Comparison of ENCODE assay signal across 14 cellular contexts in the genomic region with DNA sequence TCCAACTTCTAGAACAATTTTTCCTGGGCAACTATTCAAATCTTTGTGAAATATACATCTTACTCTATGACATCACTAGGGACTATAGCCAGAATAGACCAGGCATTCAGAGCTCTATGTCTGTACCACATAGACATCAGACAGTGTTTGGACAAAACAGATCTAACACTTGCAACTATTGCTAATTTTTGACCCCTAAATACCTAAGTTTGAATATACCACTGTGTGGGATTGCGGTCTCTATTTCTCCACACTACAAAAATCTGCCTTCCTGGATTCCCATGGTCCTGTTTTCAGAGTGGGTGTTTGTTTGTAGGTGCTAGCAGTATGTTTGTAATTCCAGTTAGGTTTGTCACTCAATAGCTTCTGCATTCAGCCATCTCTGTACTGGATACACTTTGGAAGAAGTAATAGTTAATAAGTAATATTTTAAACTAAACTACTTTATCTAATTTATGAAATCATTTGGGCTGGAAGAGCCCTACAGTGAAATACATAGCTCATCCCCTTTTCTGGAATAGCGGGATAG.
"Had no signal": no experiment of that assay in that cellular context is flagged by ENCODE, and none has a peak within 500 bp of the region (broad histone marks: within the 10 kb centered on the region; RNA-seq: fewer than 3 reads in every experiment).

No MANE protein-coding gene starts in this region.

- H3K9me3 Mint-ChIP-seq: activated T-helper 2 cell treated with anti-CD3 and anti-CD28 coated beads, Interferon-gamma antibody, Interleukin-2, Interleukin-4, amounts not matched to agents 10 μg/mL and 5 μg/mL and 100 μg/mL, durations not matched to agents 14 hours and 24 hours and 36 hours had no signal

- H3K27me3 ChIP-seq: adrenal gland, right lobe of liver, upper lobe of left lung had no signal

- H3K9me3 ChIP-seq: adrenal gland, right lobe of liver, upper lobe of left lung had no signal

- H3K27me3 Mint-ChIP-seq: natural killer cell treated with Interleukin-12 subunit alpha and Interleukin-12 subunit beta and Interleukin-15 and Interleukin-18, amount 100 ng/mL, for 72 hours had no signal

- DNase-seq: activated CD4-positive, alpha-beta T cell treated with anti-CD3 and anti-CD28 coated beads, Interleukin-2, amount 50 U/mL, for 1 hour; activated naive CD4-positive, alpha-beta T cell treated with anti-CD3 and anti-CD28 coated beads, Interleukin-2, amount 50 U/mL, for 16 hours; adrenal gland; dorsolateral prefrontal cortex; hypothalamus; left colon; nucleus accumbens; right lobe of liver; stimulated activated CD4-positive, alpha-beta T cell treated with anti-CD3 and anti-CD28 coated beads, Interleukin-12 subunit alpha, Interleukin-12 subunit beta, amount 100 ng/mL, for 4 hours; stimulated activated naive CD4-positive, alpha-beta T cell treated with Interleukin-2 at 50 U/mL for 16 hours; T-helper 2 cell; upper lobe of left lung had no signal

- H3K36me3 ChIP-seq: adrenal gland, right lobe of liver, upper lobe of left lung had no signal

- H3K27ac ChIP-seq: adrenal gland, dorsolateral prefrontal cortex, right lobe of liver, upper lobe of left lung had no signal

- H3K4me3 Mint-ChIP-seq: natural killer cell treated with Interleukin-12 subunit alpha and Interleukin-12 subunit beta and Interleukin-15 and Interleukin-18, amount 100 ng/mL, for 72 hours had no signal

- ATAC-seq: left colon; natural killer cell treated with Interleukin-12 subunit alpha and Interleukin-12 subunit beta and Interleukin-15 and Interleukin-18, amount 100 ng/mL, for 72 hours; right lobe of liver had no signal

- H3K27ac Mint-ChIP-seq: activated T-helper 2 cell treated with anti-CD3 and anti-CD28 coated beads, Interferon-gamma antibody, Interleukin-2, Interleukin-4, amounts not matched to agents 10 μg/mL and 5 μg/mL and 100 μg/mL, durations not matched to agents 14 hours and 24 hours and 36 hours; natural killer cell treated with Interleukin-12 subunit alpha and Interleukin-12 subunit beta and Interleukin-15 and Interleukin-18, amount 100 ng/mL, for 72 hours had no signal

- H3K36me3 Mint-ChIP-seq: natural killer cell treated with Interleukin-12 subunit alpha and Interleukin-12 subunit beta and Interleukin-15 and Interleukin-18, amount 100 ng/mL, for 72 hours had no signal

- H3K4me3 ChIP-seq: adrenal gland, dorsolateral prefrontal cortex, right lobe of liver, upper lobe of left lung had no signal
